ENCODE assay signal across 1 cellular context in the genomic region with DNA sequence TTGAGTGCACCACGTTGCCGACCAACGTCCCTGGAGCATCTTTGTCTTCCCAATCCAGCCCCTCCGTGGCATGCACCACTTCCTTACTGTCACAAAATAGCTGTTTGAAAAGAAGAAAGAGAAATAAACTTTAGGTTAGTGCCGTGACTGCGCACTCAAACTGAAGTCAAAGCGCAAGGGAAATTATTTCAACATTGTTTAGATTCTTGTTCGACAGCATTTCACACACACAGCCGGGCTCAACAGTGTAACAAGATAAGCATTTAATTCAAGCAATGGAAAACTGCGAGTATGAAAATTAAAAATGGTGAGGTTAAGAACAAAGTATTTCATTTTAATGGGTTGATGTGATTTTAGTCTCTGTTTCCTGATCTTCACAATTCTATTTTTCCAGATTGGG.
TF ChIP-seq lines count a peak whose summit lies in the region.

No MANE protein-coding gene starts in this region.

TF ChIP-seq in GM23338, 12 proteins besides CTCF, POLR2A, EP300 and RAD21 (continued from another document):
- TF ChIP-seq NANOG (IDR thresholded peaks at IDR 0.05; ENCODE audit: borderline replicate concordance) (no peak), POLR2AphosphoS5 (IDR thresholded peaks at IDR 0.05; ENCODE audit: low read depth) (no peak)
